8 cellular contexts compared by ENCODE assay signal in the genomic region with DNA sequence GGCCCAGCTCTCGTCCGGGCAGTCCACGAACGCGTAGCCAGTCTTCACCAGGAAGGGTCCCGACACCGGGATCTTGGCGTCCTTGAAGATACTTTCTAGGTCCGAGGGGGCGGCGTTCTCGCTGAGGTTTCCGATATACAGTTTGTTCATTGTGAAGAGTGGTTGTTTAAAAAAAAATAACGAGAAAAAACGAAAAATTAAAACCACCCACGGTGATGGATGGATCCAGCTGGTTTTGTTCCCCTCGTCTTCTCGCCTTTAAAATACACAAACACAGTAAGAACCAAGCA. TPM values are rescaled to one million over a fixed set of nuclear protein-coding genes. Genes with fewer than 3 reads are reported as not detected.
DNase-seq lines count a peak whose midpoint lies in the region; ATAC-seq and TF ChIP-seq lines count a peak whose summit lies in the region.

No MANE protein-coding gene starts in this region.

- no peaks in the 10 kb centered on the region for H3K9me3 Mint-ChIP-seq in activated CD4-positive, alpha-beta memory T cell treated with anti-CD3 and anti-CD28 coated beads for 36 hours

- peaks cover 2% of the 10 kb centered on the region for H3K36me3 Mint-ChIP-seq in activated CD4-positive, alpha-beta memory T cell treated with anti-CD3 and anti-CD28 coated beads for 36 hours

- intact Hi-C loops in Right ventricle myocardium inferior (cut with DNase I) (no loop called here), transverse colon (cut with DNase I; ENCODE audit: low total_unique reads) (no loop called here), dorsolateral prefrontal cortex (cut with DNase I) (no loop called here)
- intact Hi-C loops in activated CD4-positive, alpha-beta memory T cell treated with anti-CD3 and anti-CD28 coated beads for 36 hours (cut with micrococcal nuclease): loop anchor here (2.0 to 5.0 kb wide), 3 partner anchors 61 to 171 kb away; partner anchors contain the start of genes CCDC126, MALSU1 and TRA2A

- H3K27ac ChIP-seq in cardiac muscle cell (peak overlapping the region; percentile 96), transverse colon (no peak overlapping the region), dorsolateral prefrontal cortex (no peak overlapping the region)

- CTCF ChIA-PET in activated CD4-positive, alpha-beta memory T cell treated with anti-CD3 and anti-CD28 coated beads for 36 hours (lab: Charles Lee): interaction anchor here (0.7 to 1.4 kb wide), 3 partner anchors 112 to 193 kb away, joined by 3 to 9 read pairs (median 3); no protein-coding TSS in a partner anchor

- H3K9ac ChIP-seq in iPS-15b (ENCODE audit: low read depth, low read length): peak overlapping the region; percentile 89

- POLR2A ChIA-PET in activated CD4-positive, alpha-beta memory T cell treated with anti-CD3 and anti-CD28 coated beads for 36 hours (lab: Charles Lee): no interaction called here

- H3K27me3 ChIP-seq in cardiac muscle cell: no peaks in the 10 kb centered on the region
- H3K27me3 ChIP-seq in iPS-15b (ENCODE audit: control insufficient read depth, insufficient read depth, low read length): no peaks in the 10 kb centered on the region
- H3K27me3 ChIP-seq in transverse colon: peaks cover 100% of the 10 kb centered on the region
- peaks cover 36 to 100% (median 99%) of the 10 kb centered on the region in 45 donors for H3K27me3 ChIP-seq in dorsolateral prefrontal cortex

- DNase-seq in cardiac muscle cell (ENCODE audit: low read depth in 1 of 2, low spot score in 1 of 2) (no peak), Right ventricle myocardium inferior (ENCODE audit: missing footprints) (no peak), transverse colon (no peak), NCI-H2081 treated with DMSO at 0.1 percent for 48 hours (lab: John Stamatoyannopoulos, UW) (no peak), dorsolateral prefrontal cortex (no peak)
- DNase-seq in activated CD4-positive, alpha-beta memory T cell treated with anti-CD3 and anti-CD28 coated beads for 36 hours: peak; percentile 15

- peaks cover 42% of the 10 kb centered on the region for H3K4me1 Mint-ChIP-seq in activated CD4-positive, alpha-beta memory T cell treated with anti-CD3 and anti-CD28 coated beads for 36 hours (ENCODE audit: low read depth)

- H3K4me1 ChIP-seq in cardiac muscle cell (ENCODE audit: low read depth) (peaks cover 19% of the 10 kb centered on the region), iPS-15b (ENCODE audit: control insufficient read depth, insufficient read depth, low read length) (peaks cover 3% of the 10 kb centered on the region), transverse colon (peaks cover 34 to 57% (median 54%) of the 10 kb centered on the region in 4 donors)

- peak overlapping the region; percentile 64 for H3K4me3 Mint-ChIP-seq in activated CD4-positive, alpha-beta memory T cell treated with anti-CD3 and anti-CD28 coated beads for 36 hours

- 0 to 8% methylated on average over 9 to 18 of the region's 18 CpGs for WGBS in transverse colon (ENCODE audit: low coverage in 1 of 2), 2 donors

- TF ChIP-seq CTCF in cardiac muscle cell (IDR thresholded peaks at IDR 0.05; ENCODE audit: low read depth, low read length) (no peak), transverse colon (IDR thresholded peaks at IDR 0.05) (no peak), dorsolateral prefrontal cortex (IDR thresholded peaks at IDR 0.05 in 54 of 56, conservative IDR thresholded peaks at IDR 0.05 in 2 of 56; ENCODE audit: low read depth in 1 of 56, partially characterized antibody in 56 of 56) (no peak)

- no peak for TF ChIP-seq POLR2A in transverse colon (IDR thresholded peaks at IDR 0.05)

- H3K9me3 ChIP-seq in cardiac muscle cell (ENCODE audit: low read depth) (no peaks in the 10 kb centered on the region), iPS-15b (ENCODE audit: control insufficient read depth, insufficient read depth, low read length) (no peaks in the 10 kb centered on the region), transverse colon (no peaks in the 10 kb centered on the region)

- H3K27me3 Mint-ChIP-seq in activated CD4-positive, alpha-beta memory T cell treated with anti-CD3 and anti-CD28 coated beads for 36 hours: peaks cover 65% of the 10 kb centered on the region

- ATAC-seq in Right ventricle myocardium inferior (no peak), GM21360 (IDR thresholded peaks at IDR 0.05; ENCODE audit: unreplicated experiment) (no peak)

- H3K36me3 ChIP-seq in cardiac muscle cell (no peaks in the 10 kb centered on the region), iPS-15b (ENCODE audit: control insufficient read depth, insufficient read depth, low read length) (no peaks in the 10 kb centered on the region), transverse colon (no peaks in the 10 kb centered on the region)

- H3K27ac Mint-ChIP-seq in activated CD4-positive, alpha-beta memory T cell treated with anti-CD3 and anti-CD28 coated beads for 36 hours: no peak overlapping the region

- no peak for TF ChIP-seq EP300 in transverse colon (IDR thresholded peaks at IDR 0.05; ENCODE audit: low read depth)

- H3K4me3 ChIP-seq in cardiac muscle cell (peak overlapping the region; percentile 72), iPS-15b (ENCODE audit: low read depth, low read length) (peak overlapping the region; percentile 97), transverse colon (peak overlapping the region in 3 of 4 donors; percentile 3 to 44 (median 28)), dorsolateral prefrontal cortex (peak overlapping the region in 25 of 59 donors; percentile 1 to 58 (median 41))

- in situ Hi-C loops in transverse colon (cut with MboI; ENCODE audit: low pct_ligation_motif_present in 1 of 4, low pct_unique_long_range_greater_than_20kb in 1 of 4, low sequenced_read_pairs in 3 of 4): no loop called here

RNA-seq across cellular contexts. Expression of gene IGF2BP3, which starts 0.4 kb away (rescaled TPM):
- total RNA-seq in cardiac muscle cell (44.9 and 59.3 TPM in 2 replicates), Right ventricle myocardium inferior (not detected), transverse colon (under 1 TPM in 2 of 4 donors, not detected in 2; 0.41 to 0.64 TPM), dorsolateral prefrontal cortex (1 to 10 TPM in 116 of 120 experiments, under 1 TPM in 3, not detected in 1; 0.74 to 10.0 (median 3.3) TPM)
- 30.5 and 45.5 TPM in 2 replicates for polyA plus RNA-seq in cardiac muscle cell
- total RNA-seq in activated CD4-positive, alpha-beta memory T cell treated with anti-CD3 and anti-CD28 coated beads for 36 hours: under 1 TPM; 0.19 to 0.24 TPM
